Comparison of ENCODE assay signal across 8 cellular contexts in genomic region chr22:35914665-35915476, GRCh38.
DNase-seq lines count a peak whose midpoint lies in the region; ATAC-seq, FAIRE-seq and TF ChIP-seq lines count a peak whose summit lies in the region.

No MANE protein-coding gene starts in this region.

- in situ Hi-C loops in HAP-1 (cut with MboI; ENCODE audit: low sequenced_read_pairs): loop anchor here (10.0 kb wide), 1 partner anchor 280 kb away; no protein-coding TSS in a partner anchor

- H3K27ac ChIP-seq in A549: peak overlapping the region; percentile 53 to 74
- H3K27ac ChIP-seq in breast epithelium: peak overlapping the region; percentile 80 to 89
- H3K27ac ChIP-seq in iPS-20b (ENCODE audit: low read length): peak overlapping the region; percentile 43

- no peaks in the 10 kb centered on the region for H3K9me3 ChIP-seq in A549
- H3K9me3 ChIP-seq in HAP-1: no peaks in the 10 kb centered on the region
- H3K9me3 ChIP-seq in breast epithelium: no peaks in the 10 kb centered on the region
- H3K9me3 ChIP-seq in iPS-20b (ENCODE audit: insufficient read depth, low read depth, low read length): no peaks in the 10 kb centered on the region

- no peak for FAIRE-seq in A549 (lab: Jason Lieb, UNC)

- CTCF ChIA-PET in A549 (lab: Yijun Ruan, JAX): interaction anchor here (0.8 to 1.5 kb wide), 3 partner anchors 10 to 288 kb away, joined by 3 to 8 read pairs (median 4); no protein-coding TSS in a partner anchor

- no peak for TF ChIP-seq EP300 in A549 (IDR thresholded peaks at IDR 0.05)

- ATAC-seq in A549: peak; percentile 98
- ATAC-seq in HG02938 (IDR thresholded peaks at IDR 0.05; ENCODE audit: unreplicated experiment): no peak
- no peak for ATAC-seq in HG03097 (IDR thresholded peaks at IDR 0.05; ENCODE audit: low FRiP score, unreplicated experiment)

- intact Hi-C loops in breast epithelium (cut with DNase I; ENCODE audit: low total_unique reads): no loop called here

- H3K4me2 ChIP-seq in A549: peak overlapping the region; percentile 75

- TF ChIP-seq CTCF in A549 (IDR thresholded peaks at IDR 0.05) (no peak), breast epithelium (IDR thresholded peaks at IDR 0.05) (no peak)

- H3K36me3 ChIP-seq in HAP-1 (replicated peaks) (no peaks in the 10 kb centered on the region), breast epithelium (no peaks in the 10 kb centered on the region), iPS-20b (ENCODE audit: insufficient read depth, low read depth, low read length) (no peaks in the 10 kb centered on the region)

- WGBS in A549 (ENCODE audit: missing lambda C conversion rate): 7% methylated on average over 9 of the region's 9 CpGs

- peak overlapping the region; percentile 34 for H3K4me3 ChIP-seq in A549
- peak overlapping the region; percentile 19 for H3K4me3 ChIP-seq in HAP-1
- H3K4me3 ChIP-seq in breast epithelium: peak overlapping the region; percentile 41 to 69 (median 46)
- H3K4me3 ChIP-seq in iPS-20b (ENCODE audit: low read length): peak overlapping the region; percentile 64
- peak overlapping the region; percentile 45 for H3K4me3 ChIP-seq in skeletal muscle cell (ENCODE audit: low read depth, low read length)

- peaks cover 41% of the 10 kb centered on the region for H3K4me1 ChIP-seq in A549
- peaks cover 38% of the 10 kb centered on the region for H3K4me1 ChIP-seq in HAP-1
- peaks cover 0 to 7% of the 10 kb centered on the region in 2 donors for H3K4me1 ChIP-seq in breast epithelium
- peaks cover 40% of the 10 kb centered on the region for H3K4me1 ChIP-seq in iPS-20b (ENCODE audit: insufficient read depth, low read length)

- no peak for TF ChIP-seq POLR2A in A549 (IDR thresholded peaks at IDR 0.05; ENCODE audit: low read length)
- no peak for TF ChIP-seq POLR2A in breast epithelium (IDR thresholded peaks at IDR 0.05)

- H3K27me3 ChIP-seq in HAP-1 (ENCODE audit: low read depth) (no peaks in the 10 kb centered on the region), breast epithelium (no peaks in the 10 kb centered on the region), iPS-20b (ENCODE audit: insufficient read depth, low read length) (no peaks in the 10 kb centered on the region)

- H3K9ac ChIP-seq in iPS-20b (ENCODE audit: low read depth, low read length): peak overlapping the region; percentile 63; the same call in 1 of the 2 replicates

- peak; percentile 48 to 83 for DNase-seq in A549 (ENCODE audit: low read depth in 1 of 2, low spot score in 1 of 2)
- DNase-seq in HAP-1 (ENCODE audit: low spot score in 2 of 2): peak; percentile 85 to 89
- DNase-seq in NCI-H748 treated with DMSO at 0.1 percent for 48 hours (lab: John Stamatoyannopoulos, UW): peak; percentile 59
- DNase-seq in breast epithelium (ENCODE audit: low spot score in 2 of 2): peak; percentile 56 to 61
- peak; percentile 74 for DNase-seq in skeletal muscle cell (ENCODE audit: low read depth)

- POLR2A ChIA-PET in A549 (lab: Yijun Ruan, JAX): interaction anchor here (0.6 to 1.0 kb wide), 2 partner anchors 114 to 209 kb away, joined by 5 to 7 read pairs; partner anchors contain the start of gene RBFOX2

- no peak for TF ChIP-seq RAD21 in A549 (conservative IDR thresholded peaks at IDR 0.05 in 1 of 2, IDR thresholded peaks at IDR 0.05 in 1 of 2)

TF ChIP-seq in A549, 52 proteins besides CTCF, POLR2A, EP300 and RAD21:
- no peak for TF ChIP-seq RARB (CRISPR knock-in tag; IDR thresholded peaks at IDR 0.05)
- TF ChIP-seq SREBF2 (IDR thresholded peaks at IDR 0.05): no peak
- no peak for TF ChIP-seq PHF8 (IDR thresholded peaks at IDR 0.05; ENCODE audit: borderline replicate concordance, low read depth)

Comparison
In these comparisons a context has a peak if more than half of its experiments do, and no peak if none do; other contexts are left out.
1. ATAC-seq: peak in A549 (2 of 2); none in HG02938 (single experiment) and HG03097 (single experiment).
2. Peak in every context shown above with its lines, with median percentiles within 50 percentile points of each other: DNase-seq, H3K27ac ChIP-seq and H3K4me3 ChIP-seq.